Comparison of ENCODE assay signal across 18 cellular contexts in the genomic region with DNA sequence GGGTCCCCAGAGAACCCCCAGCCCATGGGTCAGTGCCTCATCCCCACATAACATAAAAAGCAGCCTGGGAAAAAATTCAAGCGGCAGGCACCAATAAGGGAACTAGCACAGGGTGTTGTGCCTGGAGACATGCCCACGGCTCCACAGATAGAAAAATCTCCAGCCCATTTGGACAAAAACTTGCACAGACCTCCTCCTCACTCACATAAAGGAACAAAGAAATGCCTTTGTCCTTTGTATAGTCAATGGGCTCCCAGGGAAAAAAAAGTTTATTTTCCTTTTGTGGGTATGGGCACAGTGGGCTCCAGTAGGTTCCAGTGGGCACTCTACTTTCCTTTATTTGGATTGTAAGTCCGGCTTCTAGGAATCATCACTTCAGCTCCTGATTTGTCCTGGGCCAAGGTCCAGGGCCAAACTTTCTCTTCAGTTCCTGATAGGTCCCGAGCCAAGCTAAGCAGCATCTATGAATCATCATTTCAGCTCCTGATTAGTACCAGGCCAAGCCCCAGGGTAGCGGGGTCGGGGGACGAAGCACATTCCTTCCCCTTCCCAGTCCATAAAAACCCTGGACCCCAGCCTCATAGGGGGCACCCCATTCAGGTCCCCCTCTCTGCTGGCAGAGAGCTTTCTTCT. TPM values are rescaled to one million over a fixed set of nuclear protein-coding genes. Genes with fewer than 3 reads are reported as not detected.
DNase-seq lines count a peak whose midpoint lies in the region; TF ChIP-seq lines count a peak whose summit lies in the region.
"Had no signal": no experiment of that assay in that cellular context is flagged by ENCODE, and none has a peak within 500 bp of the region (broad histone marks: within the 10 kb centered on the region; RNA-seq: fewer than 3 reads in every experiment).

No MANE protein-coding gene starts in this region.

- H3K79me2 ChIP-seq in SK-N-SH (ENCODE audit: insufficient read depth), result no peaks in the 10 kb centered on the region

- intact Hi-C loops in testis (cut with DNase I; ENCODE audit: low total_unique reads), result no loop called here

- no peak overlapping the region for H3K9ac ChIP-seq in SK-N-SH

- TF ChIP-seq CTCF in SK-N-SH (IDR thresholded peaks at IDR 0.05), result no peak
- no peak for TF ChIP-seq CTCF in fibroblast of pulmonary artery (IDR thresholded peaks at IDR 0.05; ENCODE audit: low read length, missing control alignments)
- no peak for TF ChIP-seq CTCF in testis (IDR thresholded peaks at IDR 0.05)

- TF ChIP-seq RAD21 in SK-N-SH (IDR thresholded peaks at IDR 0.05; ENCODE audit: low read length), result no peak

- H3K9me2 ChIP-seq in SK-N-SH, result no peaks in the 10 kb centered on the region

- no peaks in the 10 kb centered on the region for H4K20me1 ChIP-seq in SK-N-SH (ENCODE audit: insufficient read depth)

- 76% methylated on average over 7 of the region's 7 CpGs for WGBS in SK-N-SH (ENCODE audit: low lambda C conversion rate)
- WGBS in testis, 2 donors, result 49 to 51% methylated on average over 7 of the region's 7 CpGs

- H3F3A ChIP-seq in SK-N-SH (replicated peaks; ENCODE audit: insufficient read depth), result peaks cover 4% of the 10 kb centered on the region

- H3K27me3 ChIP-seq in SK-N-SH (ENCODE audit: insufficient read depth), result no peaks in the 10 kb centered on the region
- H3K27me3 ChIP-seq in testis, result no peaks in the 10 kb centered on the region
- H3K27me3 ChIP-seq: BE2C, colonic mucosa had no signal

- TF ChIP-seq EP300 in SK-N-SH (IDR thresholded peaks at IDR 0.05; ENCODE audit: borderline replicate concordance in 1 of 2, low read depth in 1 of 2, low read length in 1 of 2), result no peak

- no peak overlapping the region for H3K4me2 ChIP-seq in SK-N-SH

- H3K27ac ChIP-seq in SK-N-SH (ENCODE audit: low read depth in 2 of 2, low read length in 1 of 2), result no peak overlapping the region
- H3K27ac ChIP-seq in testis, result no peak overlapping the region
- H3K27ac ChIP-seq: colonic mucosa had no signal

- DNase-seq in SK-N-SH (no peak), fibroblast of pulmonary artery (ENCODE audit: low read depth) (peak; percentile 29), mucosa of gallbladder (ENCODE audit: low spot score) (peak; percentile 28), testis (peak; percentile 67), cerebellar nuclear complex (lab: John Stamatoyannopoulos, UW) (no peak), NOMO-1 treated with dmso at 0.1 percent for 144 hours (lab: John Stamatoyannopoulos, UW; ENCODE audit: unreplicated experiment) (no peak), GF-D8 (lab: John Stamatoyannopoulos, UW) (no peak)
- DNase-seq: activated CD4-positive, alpha-beta T cell treated with anti-CD3 and anti-CD28 coated beads for 4 hours; activated CD8-positive, alpha-beta memory T cell treated with anti-CD3 and anti-CD28 coated beads, Interleukin-2, amount 50 U/mL, for 4 hours; BE2C; Calu3; colonic mucosa; glutamatergic neuron; mesenchymal stem cell; NCI-H2081; NCI-H526; stimulated activated CD4-positive, alpha-beta T cell treated with anti-CD3 and anti-CD28 coated beads, Interleukin-4, amount 100 ng/mL, for 1 hour had no signal

- no peaks in the 10 kb centered on the region for H3K9me3 ChIP-seq in SK-N-SH
- no peaks in the 10 kb centered on the region for H3K9me3 ChIP-seq in testis
- H3K9me3 ChIP-seq: BE2C, colonic mucosa had no signal

- TF ChIP-seq POLR2A in testis (IDR thresholded peaks at IDR 0.05), result no peak

- POLR2A ChIA-PET in SK-N-SH (lab: Yijun Ruan, JAX), result no interaction called here

- no peak overlapping the region for H2AFZ ChIP-seq in SK-N-SH (ENCODE audit: low read depth)

- H3K36me3 ChIP-seq in SK-N-SH (replicated peaks in 1 of 2; ENCODE audit: control insufficient read depth in 1 of 2, insufficient read depth in 2 of 2, low read length in 1 of 2) (no peaks in the 10 kb centered on the region), testis (ENCODE audit: low read depth, missing control alignments) (no peaks in the 10 kb centered on the region)
- H3K36me3 ChIP-seq: BE2C, colonic mucosa had no signal

- CTCF ChIA-PET in SK-N-SH (lab: Yijun Ruan, JAX), result no interaction called here

- H3K4me3 ChIP-seq in SK-N-SH (ENCODE audit: low read depth in 2 of 2, low read length in 1 of 2), result no peak overlapping the region
- H3K4me3 ChIP-seq in fibroblast of pulmonary artery (replicated peaks; ENCODE audit: low read depth, low read length), result no peak overlapping the region
- H3K4me3 ChIP-seq in testis, result no peak overlapping the region
- H3K4me3 ChIP-seq: colonic mucosa, GM12878 had no signal

- peaks cover 0 to 4% of the 10 kb centered on the region in 2 experiments; a peak in 1 of 4 replicates for H3K4me1 ChIP-seq in SK-N-SH (ENCODE audit: control insufficient read depth in 1 of 2, insufficient read depth in 2 of 2, low read depth in 1 of 2, low read length in 1 of 2)
- H3K4me1 ChIP-seq in testis, result peaks cover 9% of the 10 kb centered on the region
- H3K4me1 ChIP-seq: BE2C had no signal

TF ChIP-seq in SK-N-SH, 30 proteins besides CTCF, POLR2A, EP300 and RAD21:
- 0 out of 2 replicates have a peak, but pooled peaks have one; percentile 13 for TF ChIP-seq TCF12 (IDR thresholded peaks at IDR 0.05)
- TF ChIP-seq, protein P1, sequence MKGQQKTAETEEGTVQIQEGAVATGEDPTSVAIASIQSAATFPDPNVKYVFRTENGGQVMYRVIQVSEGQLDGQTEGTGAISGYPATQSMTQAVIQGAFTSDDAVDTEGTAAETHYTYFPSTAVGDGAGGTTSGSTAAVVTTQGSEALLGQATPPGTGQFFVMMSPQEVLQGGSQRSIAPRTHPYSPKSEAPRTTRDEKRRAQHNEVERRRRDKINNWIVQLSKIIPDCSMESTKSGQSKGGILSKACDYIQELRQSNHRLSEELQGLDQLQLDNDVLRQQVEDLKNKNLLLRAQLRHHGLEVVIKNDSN (IDR thresholded peaks at IDR 0.05; ENCODE audit: borderline replicate concordance, low read depth), result no peak

RNA-seq across cellular contexts. Expression of a gene that starts 1.6 kb away (rescaled TPM):
- polyA plus RNA-seq in SK-N-SH (2012; rRNA removed), result 0.03 and 0.05 TPM in 2 replicates
- polyA plus RNA-seq in SK-N-SH (2012; cell fraction: cytosol; rRNA removed), result 0.01 and 0.05 TPM in 2 replicates
- polyA plus RNA-seq in SK-N-SH (2012; cell fraction: nucleus; rRNA removed), result 0.13 and 0.28 TPM in 2 replicates
- 0.52 TPM for total RNA-seq in mucosa of gallbladder
- total RNA-seq in testis, result 10 to 100 TPM; 11.3 to 19.6 TPM
- polyA plus RNA-seq in testis (ENCODE audit: insufficient read depth, low read depth, low replicate concordance), result 15.7 TPM

RNA-seq across cellular contexts. Expression of a gene that starts 10.3 kb away (rescaled TPM):
- polyA plus RNA-seq in SK-N-SH (2012; rRNA removed) (7.4 and 9.5 TPM in 2 replicates), testis (ENCODE audit: insufficient read depth, low read depth, low replicate concordance) (9.9 TPM)
- polyA plus RNA-seq in SK-N-SH (2012; cell fraction: cytosol; rRNA removed), result 5.7 and 7.1 TPM in 2 replicates
- polyA plus RNA-seq in SK-N-SH (2012; cell fraction: nucleus; rRNA removed), result 7.1 and 7.4 TPM in 2 replicates
- total RNA-seq in mucosa of gallbladder (24.3 TPM), testis (10 to 100 TPM; 20.5 to 26.0 TPM)

RNA-seq across cellular contexts. Expression of a gene that starts 51.4 kb away (rescaled TPM):
- polyA plus RNA-seq in SK-N-SH (2012; rRNA removed) (150 and 208 TPM in 2 replicates), testis (ENCODE audit: insufficient read depth, low read depth, low replicate concordance) (224 TPM)
- polyA plus RNA-seq in SK-N-SH (2012; cell fraction: cytosol; rRNA removed), result 245 and 312 TPM in 2 replicates
- polyA plus RNA-seq in SK-N-SH (2012; cell fraction: nucleus; rRNA removed), result 54.1 and 132 TPM in 2 replicates
- total RNA-seq in mucosa of gallbladder (149 TPM), testis (100 to 1,000 TPM; 169 to 205 TPM)

Comparison
In these comparisons a context has a peak if more than half of its experiments do, and no peak if none do; other contexts are left out.
1. DNase-seq: peak in fibroblast of pulmonary artery (single experiment), mucosa of gallbladder (single experiment) and testis (single experiment); none in SK-N-SH (single experiment), cerebellar nuclear complex (0 of 2), NOMO-1 treated with dmso at 0.1 percent for 144 hours (single experiment) and GF-D8 (single experiment).